Comparison of ENCODE assay signal across 22 cellular contexts in genomic region chr12:114710151-114710550, GRCh38. TPM values are rescaled to one million over a fixed set of nuclear protein-coding genes. Genes with fewer than 3 reads are reported as not detected.
"Had no signal": no experiment of that assay in that cellular context is flagged by ENCODE, and none has a peak within 500 bp of the region (broad histone marks: within the 10 kb centered on the region; RNA-seq: fewer than 3 reads in every experiment).

No MANE protein-coding gene starts in this region.

- DNase-seq: activated CD4-positive, alpha-beta memory T cell treated with anti-CD3 and anti-CD28 coated beads, Interleukin-2, amount 10 ng/mL, durations not matched to agents 7 days and 5 days; activated CD4-positive, alpha-beta T cell treated with anti-CD3 and anti-CD28 coated beads for 1 hour; activated effector memory CD4-positive, alpha-beta T cell treated with Interleukin-2 at 50 U/mL for 16 hours; activated naive CD4-positive, alpha-beta T cell treated with anti-CD3 and anti-CD28 coated beads, Interleukin-2, amount 50 U/mL, for 16 hours; activated T-cell treated with anti-CD3 and anti-CD28 coated beads, Interleukin-2, amount 50 U/mL, for 24 hours; dermis blood vessel endothelial cell; effector memory CD8-positive, alpha-beta T cell; gastrocnemius medialis; heart left ventricle; mucosa of descending colon; naive thymus-derived CD4-positive, alpha-beta T cell; stimulated activated CD4-positive, alpha-beta T cell treated with anti-CD3 and anti-CD28 coated beads, Interleukin-15, amount 100 ng/mL, for 24 hours; stimulated activated CD4-positive, alpha-beta T cell treated with anti-CD3 and anti-CD28 coated beads, Interleukin-4, amount 100 ng/mL, for 1 hour; stimulated activated naive B cell treated with anti-CD40 and anti-IgM and Interleukin-4, amounts not matched to agents 10 μg/mL and 1 μg/mL and 100 μg/mL, for 72 hours; substantia nigra; T-cell; T-helper 9 cell had no signal

- FAIRE-seq: astrocyte, bronchial epithelial cell had no signal

- H3K4me1 Mint-ChIP-seq: activated CD4-positive, alpha-beta memory T cell treated with anti-CD3 and anti-CD28 coated beads, Interleukin-2, amount 10 ng/mL, durations not matched to agents 7 days and 5 days; naive thymus-derived CD4-positive, alpha-beta T cell; stimulated activated naive B cell treated with anti-CD40 and anti-IgM and Interleukin-4, amounts not matched to agents 10 μg/mL and 1 μg/mL and 100 μg/mL, for 72 hours; T-cell had no signal

- H3K36me3 Mint-ChIP-seq: T-cell had no signal

- H3K4me3 ChIP-seq: gastrocnemius medialis, heart left ventricle, lung, mucosa of descending colon, tibial nerve had no signal

- H3K36me3 ChIP-seq: gastrocnemius medialis, heart left ventricle, tibial nerve had no signal

- H3K27ac ChIP-seq: epithelial cell of prostate, gastrocnemius medialis, heart left ventricle, tibial nerve had no signal

- ATAC-seq: effector memory CD8-positive, alpha-beta T cell; gastrocnemius medialis; heart left ventricle; mucosa of descending colon; naive thymus-derived CD4-positive, alpha-beta T cell; stimulated activated naive B cell treated with anti-CD40 and anti-IgM and Interleukin-4, amounts not matched to agents 10 μg/mL and 1 μg/mL and 100 μg/mL, for 72 hours; T-cell had no signal

- H3K27me3 Mint-ChIP-seq: activated CD4-positive, alpha-beta memory T cell treated with anti-CD3 and anti-CD28 coated beads, Interleukin-2, amount 10 ng/mL, durations not matched to agents 7 days and 5 days; effector memory CD8-positive, alpha-beta T cell had no signal

- H3K9me3 ChIP-seq: gastrocnemius medialis, mucosa of descending colon had no signal

- H3K27ac Mint-ChIP-seq: activated CD4-positive, alpha-beta memory T cell treated with anti-CD3 and anti-CD28 coated beads, Interleukin-2, amount 10 ng/mL, durations not matched to agents 7 days and 5 days; activated T-cell treated with anti-CD3 and anti-CD28 coated beads, Interleukin-2, amount 50 U/mL, for 24 hours; effector memory CD8-positive, alpha-beta T cell; naive thymus-derived CD4-positive, alpha-beta T cell; stimulated activated naive B cell treated with anti-CD40 and anti-IgM and Interleukin-4, amounts not matched to agents 10 μg/mL and 1 μg/mL and 100 μg/mL, for 72 hours; T-cell had no signal

- H3K4me3 Mint-ChIP-seq: activated CD4-positive, alpha-beta memory T cell treated with anti-CD3 and anti-CD28 coated beads, Interleukin-2, amount 10 ng/mL, durations not matched to agents 7 days and 5 days; activated T-cell treated with anti-CD3 and anti-CD28 coated beads, Interleukin-2, amount 50 U/mL, for 24 hours; effector memory CD8-positive, alpha-beta T cell; naive thymus-derived CD4-positive, alpha-beta T cell; stimulated activated naive B cell treated with anti-CD40 and anti-IgM and Interleukin-4, amounts not matched to agents 10 μg/mL and 1 μg/mL and 100 μg/mL, for 72 hours; T-cell had no signal

- H3K4me1 ChIP-seq: gastrocnemius medialis, heart left ventricle, tibial nerve had no signal

RNA-seq across cellular contexts. Expression of gene TBX3, which starts 26.2 kb away (rescaled TPM):
- total RNA-seq: activated CD4-positive, alpha-beta memory T cell treated with anti-CD3 and anti-CD28 coated beads, Interleukin-2, amount 10 ng/mL, durations not matched to agents 7 days and 5 days; naive thymus-derived CD4-positive, alpha-beta T cell had no signal
- polyA plus RNA-seq: naive thymus-derived CD4-positive, alpha-beta T cell had no signal
